Comparison of ENCODE assay signal across 1 cellular context in the genomic region with DNA sequence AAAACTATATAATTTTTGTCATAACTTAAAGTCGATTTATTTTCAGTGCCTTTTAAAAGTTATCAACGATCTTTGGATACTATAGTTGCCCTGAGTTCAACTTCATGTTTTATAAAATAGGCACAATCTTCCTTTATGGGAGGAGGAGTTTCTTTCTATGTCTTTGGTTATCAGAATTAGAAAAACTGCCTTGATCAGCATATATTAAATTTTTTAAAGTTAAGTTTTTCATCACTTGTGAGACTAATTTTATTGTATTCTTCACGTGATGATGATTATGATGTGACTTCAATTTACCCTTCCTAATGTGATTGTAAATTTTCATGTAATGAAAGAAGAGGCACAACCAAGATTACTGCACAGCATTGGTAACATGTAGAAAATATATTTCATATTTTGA.
TF ChIP-seq lines count a peak whose summit lies in the region.

No MANE protein-coding gene starts in this region.

TF ChIP-seq in IMR-90, 13 proteins besides CTCF, POLR2A, EP300 and RAD21:
- TF ChIP-seq, protein P1, sequence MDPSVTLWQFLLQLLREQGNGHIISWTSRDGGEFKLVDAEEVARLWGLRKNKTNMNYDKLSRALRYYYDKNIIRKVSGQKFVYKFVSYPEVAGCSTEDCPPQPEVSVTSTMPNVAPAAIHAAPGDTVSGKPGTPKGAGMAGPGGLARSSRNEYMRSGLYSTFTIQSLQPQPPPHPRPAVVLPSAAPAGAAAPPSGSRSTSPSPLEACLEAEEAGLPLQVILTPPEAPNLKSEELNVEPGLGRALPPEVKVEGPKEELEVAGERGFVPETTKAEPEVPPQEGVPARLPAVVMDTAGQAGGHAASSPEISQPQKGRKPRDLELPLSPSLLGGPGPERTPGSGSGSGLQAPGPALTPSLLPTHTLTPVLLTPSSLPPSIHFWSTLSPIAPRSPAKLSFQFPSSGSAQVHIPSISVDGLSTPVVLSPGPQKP (IDR thresholded peaks at IDR 0.05; ENCODE audit: borderline replicate concordance, low read depth, low read length): no peak
- TF ChIP-seq MAFK (IDR thresholded peaks at IDR 0.05; ENCODE audit: low read depth, low read length): peak; percentile 51; the same call in 1 of the 2 replicates
- no peak for TF ChIP-seq RCOR1 (IDR thresholded peaks at IDR 0.05; ENCODE audit: insufficient replicate concordance, low read length)
